Comparison of ENCODE assay signal across 1 cellular context in the genomic region with DNA sequence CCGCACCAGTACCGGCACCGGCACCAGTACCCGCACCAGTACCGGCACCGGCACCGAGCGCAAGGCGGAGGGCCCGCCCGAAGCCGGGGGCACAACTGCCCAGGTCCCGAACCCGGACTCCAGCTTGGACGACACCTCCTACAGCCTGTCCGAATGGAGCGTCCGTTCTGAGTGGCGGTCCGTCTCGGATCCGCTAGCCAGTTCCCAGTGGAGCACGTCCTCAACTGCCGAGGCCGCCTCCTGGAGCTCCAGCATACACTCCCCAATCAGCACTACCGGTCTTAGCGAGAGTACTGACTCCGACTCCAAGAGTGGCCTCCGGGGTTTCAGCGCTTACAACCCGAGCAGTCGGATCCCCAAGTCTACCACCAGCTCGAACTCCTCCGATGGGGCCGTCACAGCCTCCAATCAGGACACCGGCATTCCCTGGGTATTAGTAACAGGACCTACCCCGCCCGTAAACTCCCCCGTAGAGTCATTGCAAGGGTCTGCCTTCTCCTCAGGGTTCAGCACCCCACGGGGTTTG.
TF ChIP-seq lines count a peak whose summit lies in the region.

No MANE protein-coding gene starts in this region.

TF ChIP-seq in K562, 482 proteins besides CTCF, POLR2A, EP300 and RAD21 (continued from another document):
- TF ChIP-seq, protein P1, sequence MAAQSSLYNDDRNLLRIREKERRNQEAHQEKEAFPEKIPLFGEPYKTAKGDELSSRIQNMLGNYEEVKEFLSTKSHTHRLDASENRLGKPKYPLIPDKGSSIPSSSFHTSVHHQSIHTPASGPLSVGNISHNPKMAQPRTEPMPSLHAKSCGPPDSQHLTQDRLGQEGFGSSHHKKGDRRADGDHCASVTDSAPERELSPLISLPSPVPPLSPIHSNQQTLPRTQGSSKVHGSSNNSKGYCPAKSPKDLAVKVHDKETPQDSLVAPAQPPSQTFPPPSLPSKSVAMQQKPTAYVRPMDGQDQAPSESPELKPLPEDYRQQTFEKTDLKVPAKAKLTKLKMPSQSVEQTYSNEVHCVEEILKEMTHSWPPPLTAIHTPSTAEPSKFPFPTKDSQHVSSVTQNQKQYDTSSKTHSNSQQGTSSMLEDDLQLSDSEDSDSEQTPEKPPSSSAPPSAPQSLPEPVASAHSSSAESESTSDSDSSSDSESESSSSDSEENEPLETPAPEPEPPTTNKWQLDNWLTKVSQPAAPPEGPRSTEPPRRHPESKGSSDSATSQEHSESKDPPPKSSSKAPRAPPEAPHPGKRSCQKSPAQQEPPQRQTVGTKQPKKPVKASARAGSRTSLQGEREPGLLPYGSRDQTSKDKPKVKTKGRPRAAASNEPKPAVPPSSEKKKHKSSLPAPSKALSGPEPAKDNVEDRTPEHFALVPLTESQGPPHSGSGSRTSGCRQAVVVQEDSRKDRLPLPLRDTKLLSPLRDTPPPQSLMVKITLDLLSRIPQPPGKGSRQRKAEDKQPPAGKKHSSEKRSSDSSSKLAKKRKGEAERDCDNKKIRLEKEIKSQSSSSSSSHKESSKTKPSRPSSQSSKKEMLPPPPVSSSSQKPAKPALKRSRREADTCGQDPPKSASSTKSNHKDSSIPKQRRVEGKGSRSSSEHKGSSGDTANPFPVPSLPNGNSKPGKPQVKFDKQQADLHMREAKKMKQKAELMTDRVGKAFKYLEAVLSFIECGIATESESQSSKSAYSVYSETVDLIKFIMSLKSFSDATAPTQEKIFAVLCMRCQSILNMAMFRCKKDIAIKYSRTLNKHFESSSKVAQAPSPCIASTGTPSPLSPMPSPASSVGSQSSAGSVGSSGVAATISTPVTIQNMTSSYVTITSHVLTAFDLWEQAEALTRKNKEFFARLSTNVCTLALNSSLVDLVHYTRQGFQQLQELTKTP (IDR thresholded peaks at IDR 0.05; ENCODE audit: low read depth in 1 of 2, partially characterized antibody in 2 of 2) = no peak
TF ChIP-seq in K562: peak in this region for 1.
